ENCODE assay signal across 15 cellular contexts in the genomic region with DNA sequence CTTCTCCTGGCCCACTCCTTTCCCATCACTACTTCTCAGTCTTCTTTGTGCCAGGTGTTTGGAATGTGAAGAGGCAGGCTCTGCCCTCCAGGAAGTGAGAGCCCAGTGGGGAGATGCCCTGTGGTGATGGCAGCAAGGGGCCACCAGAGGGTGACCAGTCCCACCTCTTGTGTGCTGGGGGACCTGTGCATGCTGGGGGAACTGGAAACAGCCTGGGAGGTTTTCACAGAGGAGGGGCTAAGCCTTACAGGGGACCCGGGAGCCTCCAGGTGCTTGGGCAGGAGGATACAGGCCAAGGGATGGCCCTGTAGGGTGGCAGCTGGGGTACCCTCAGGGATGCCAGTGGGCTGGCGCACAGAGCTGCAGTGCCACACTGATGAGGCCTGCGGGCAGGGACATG.
DNase-seq lines count a peak whose midpoint lies in the region; ATAC-seq and TF ChIP-seq lines count a peak whose summit lies in the region.
"Had no signal": no experiment of that assay in that cellular context is flagged by ENCODE, and none has a peak within 500 bp of the region (broad histone marks: within the 10 kb centered on the region; RNA-seq: fewer than 3 reads in every experiment).

No MANE protein-coding gene starts in this region.

- H3K27me3 ChIP-seq in PC-9 (ENCODE audit: insufficient read depth, low read depth) (no peaks in the 10 kb centered on the region), foreskin keratinocyte (no peaks in the 10 kb centered on the region), osteoblast (ENCODE audit: insufficient read depth, low read length) (no peaks in the 10 kb centered on the region), sigmoid colon (no peaks in the 10 kb centered on the region)

- peaks cover 2 to 14% (median 8%) of the 10 kb centered on the region in 7 donors for H3K9me3 Mint-ChIP-seq in CD14-positive monocyte

- H3K36me3 ChIP-seq in PC-9 (ENCODE audit: low read depth), result no peaks in the 10 kb centered on the region
- H3K36me3 ChIP-seq in osteoblast (ENCODE audit: insufficient read depth, low read length), result peaks cover 9% of the 10 kb centered on the region
- peaks cover 0 to 11% (median 0%) of the 10 kb centered on the region in 4 donors for H3K36me3 ChIP-seq in sigmoid colon

- POLR2A ChIA-PET in PC-9 (lab: Charles Lee; ENCODE audit: unreplicated experiment), result no interaction called here

- peak overlapping the region in 1 of 7 donors; percentile 42 for H3K27ac Mint-ChIP-seq in CD14-positive monocyte
- H3K27ac Mint-ChIP-seq: activated naive CD8-positive, alpha-beta T cell treated with anti-CD3 and anti-CD28 coated beads, Interleukin-2, amount 50 U/mL, for 24 hours; nephron progenitor cell had no signal

- no TSS peak for BruUV-seq in PC-9 (replicated peaks; lab: Mats Ljungman, UMichigan)

- H4K20me1 ChIP-seq in PC-9 (ENCODE audit: insufficient read depth) (no peaks in the 10 kb centered on the region), osteoblast (ENCODE audit: insufficient read depth, low read length) (peaks cover 3% of the 10 kb centered on the region)

- H3K27ac ChIP-seq in PC-9, result no peak overlapping the region
- no peak overlapping the region for H3K27ac ChIP-seq in foreskin keratinocyte
- no peak overlapping the region for H3K27ac ChIP-seq in osteoblast (ENCODE audit: low read depth, low read length)
- no peak overlapping the region for H3K27ac ChIP-seq in sigmoid colon

- 92 to 94% methylated on average over 3 of the region's 3 CpGs for WGBS in sigmoid colon, 2 donors

- H3K79me2 ChIP-seq in PC-9 (ENCODE audit: low read depth), result no peaks in the 10 kb centered on the region
- peaks cover 2% of the 10 kb centered on the region for H3K79me2 ChIP-seq in osteoblast (ENCODE audit: insufficient read depth, low read length)

- H3K4me3 ChIP-seq in PC-9 (no peak overlapping the region), osteoblast (ENCODE audit: insufficient read depth, low read length) (no peak overlapping the region), sigmoid colon (no peak overlapping the region)

- TF ChIP-seq CTCF in PC-9 (conservative IDR thresholded peaks at IDR 0.05), result 0 out of 2 replicates have a peak, but pooled peaks have one; percentile 35
- TF ChIP-seq CTCF in foreskin keratinocyte (conservative IDR thresholded peaks at IDR 0.05), result peak; percentile 21
- peak; percentile 21 for TF ChIP-seq CTCF in osteoblast (IDR thresholded peaks at IDR 0.05; ENCODE audit: extremely low read depth, low read depth, low read length)
- TF ChIP-seq CTCF in CD14-positive monocyte (IDR thresholded peaks at IDR 0.05), result no peak
- TF ChIP-seq CTCF in sigmoid colon (IDR thresholded peaks at IDR 0.05), result no peak

- H3F3A ChIP-seq in PC-9 (ENCODE audit: insufficient read depth, low read depth), result no peaks in the 10 kb centered on the region

- no peaks in the 10 kb centered on the region for H3K9me3 ChIP-seq in PC-9 (ENCODE audit: insufficient read depth, low read depth)
- H3K9me3 ChIP-seq in osteoblast (ENCODE audit: low read depth, low read length), result no peaks in the 10 kb centered on the region
- no peaks in the 10 kb centered on the region for H3K9me3 ChIP-seq in sigmoid colon

- no peak for ATAC-seq in foreskin keratinocyte
- ATAC-seq in GM21360 (IDR thresholded peaks at IDR 0.05; ENCODE audit: unreplicated experiment), result no peak

- CTCF ChIA-PET in PC-9 (lab: Charles Lee), result no interaction called here

- no peak for TF ChIP-seq POLR2A in sigmoid colon (IDR thresholded peaks at IDR 0.05)

- no peaks in the 10 kb centered on the region for H3K9me2 ChIP-seq in PC-9 (ENCODE audit: insufficient read depth)

- H3K4me2 ChIP-seq in PC-9 (no peak overlapping the region), osteoblast (ENCODE audit: insufficient read depth, low read length) (no peak overlapping the region)

- H3K4me1 Mint-ChIP-seq in CD14-positive monocyte, result no peaks in the 10 kb centered on the region

- H3K4me1 ChIP-seq in PC-9 (replicated peaks; ENCODE audit: insufficient read depth) (no peaks in the 10 kb centered on the region), foreskin keratinocyte (no peaks in the 10 kb centered on the region), osteoblast (ENCODE audit: insufficient read depth, low read length) (peaks cover 14% of the 10 kb centered on the region), sigmoid colon (no peaks in the 10 kb centered on the region)

- H3K27me3 Mint-ChIP-seq in CD14-positive monocyte (ENCODE audit: low read depth in 3 of 3), result no peaks in the 10 kb centered on the region
- H3K27me3 Mint-ChIP-seq: activated naive CD8-positive, alpha-beta T cell treated with anti-CD3 and anti-CD28 coated beads, Interleukin-2, amount 50 U/mL, for 24 hours had no signal

- DNase-seq in EL (peak; percentile 7), PC-9 (no peak), foreskin keratinocyte (no peak), osteoblast (ENCODE audit: insufficient read length, low spot score, missing footprints) (peak; percentile 61), CD14-positive monocyte (ENCODE audit: low spot score) (no peak), sigmoid colon (no peak), NCI-H187 (lab: John Stamatoyannopoulos, UW) (no peak)
- DNase-seq: activated naive CD8-positive, alpha-beta T cell treated with anti-CD3 and anti-CD28 coated beads, Interleukin-2, amount 50 U/mL, for 24 hours; COR-L47; cortex of kidney; kidney; NCI-H1930; nephron progenitor cell; SIG-M5 had no signal

- no peak for TF ChIP-seq EP300 in sigmoid colon (IDR thresholded peaks at IDR 0.05)

- intact Hi-C loops in PC-9 (cut with micrococcal nuclease; ENCODE audit: unreplicated experiment) (loop anchor here (2.0 to 10.0 kb wide), 2 partner anchors 113 to 261 kb away; a partner anchor contains a TSS), CD14-positive monocyte (cut with micrococcal nuclease) (no loop called here), sigmoid colon (cut with DNase I) (no loop called here)

- H2AFZ ChIP-seq in PC-9, result no peak overlapping the region
- no peak overlapping the region for H2AFZ ChIP-seq in osteoblast (ENCODE audit: low read length)

- H3K4me3 Mint-ChIP-seq in CD14-positive monocyte, result no peak overlapping the region
- H3K4me3 Mint-ChIP-seq: activated naive CD8-positive, alpha-beta T cell treated with anti-CD3 and anti-CD28 coated beads, Interleukin-2, amount 50 U/mL, for 24 hours; nephron progenitor cell had no signal

- no peaks in the 10 kb centered on the region for H3K36me3 Mint-ChIP-seq in CD14-positive monocyte

Comparison
In these comparisons a context has a peak if more than half of its experiments do, and no peak if none do; other contexts are left out.
1. DNase-seq: peak in EL (single experiment) and osteoblast (single experiment); none in PC-9 (0 of 2), foreskin keratinocyte (0 of 2), CD14-positive monocyte (single experiment), sigmoid colon (single experiment) and NCI-H187 (0 of 2).
2. CTCF ChIP-seq: peak in PC-9 (single experiment), foreskin keratinocyte (single experiment) and osteoblast (single experiment); none in CD14-positive monocyte (single experiment) and sigmoid colon (0 of 4).